ENCODE assay signal across 17 cellular contexts in the genomic region with DNA sequence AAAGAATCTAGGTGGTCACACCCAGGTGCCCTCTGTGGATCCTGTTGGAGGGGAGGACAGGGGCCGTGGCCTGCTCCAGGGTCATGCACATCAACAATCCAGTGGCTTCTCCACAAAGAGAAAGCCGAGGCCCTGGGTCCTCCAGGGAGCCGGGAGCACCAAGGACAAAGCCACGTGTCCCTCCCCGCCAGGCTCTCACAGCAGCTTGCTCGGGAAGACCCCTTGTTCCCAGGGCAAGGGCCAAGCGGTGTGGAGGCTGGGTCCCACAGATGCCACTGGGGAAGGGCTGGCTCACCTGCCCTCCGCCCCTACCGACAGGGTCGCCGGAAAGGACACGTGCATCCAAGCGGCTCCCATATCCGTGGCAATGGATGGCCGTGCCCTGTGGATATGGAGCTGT.
"Had no signal": no experiment of that assay in that cellular context is flagged by ENCODE, and none has a peak within 500 bp of the region (broad histone marks: within the 10 kb centered on the region; RNA-seq: fewer than 3 reads in every experiment).

No MANE protein-coding gene starts in this region.

- H3K9me3 ChIP-seq: left ventricle myocardium inferior, thyroid gland had no signal

- H3K27me3 ChIP-seq: thyroid gland had no signal

- DNase-seq: activated CD4-positive, alpha-beta T cell treated with anti-CD3 and anti-CD28 coated beads, Interleukin-2, amount 10 ng/mL, durations not matched to agents 7 days and 5 days; activated CD4-positive, CD25-positive, alpha-beta regulatory T cell treated with anti-CD3 and anti-CD28 coated beads, Interleukin-2, amount 50 U/mL, for 72 hours; activated CD8-positive, alpha-beta memory T cell treated with anti-CD3 and anti-CD28 coated beads, Interleukin-2, amount 10 ng/mL, durations not matched to agents 7 days and 5 days; activated CD8-positive, alpha-beta T cell treated with anti-CD3 and anti-CD28 coated beads for 36 hours; activated naive CD8-positive, alpha-beta T cell treated with anti-CD3 and anti-CD28 coated beads for 36 hours; activated T-cell treated with anti-CD3 and anti-CD28 coated beads for 4 hours; amygdala; effector CD4-positive, alpha-beta T cell; left ventricle myocardium inferior; midbrain; occipital lobe; stimulated activated CD4-positive, alpha-beta T cell treated with anti-CD3 and anti-CD28 coated beads, Interleukin-12 subunit alpha, Interleukin-12 subunit beta, amount 100 ng/mL, for 4 hours; stimulated activated CD4-positive, alpha-beta T cell treated with anti-CD3 and anti-CD28 coated beads, Interleukin-4, amount 100 ng/mL, for 4 hours; substantia nigra; T-cell; thyroid gland had no signal

- H3K27ac ChIP-seq: left ventricle myocardium inferior, thyroid gland, VCaP had no signal

- ATAC-seq: activated CD8-positive, alpha-beta memory T cell treated with anti-CD3 and anti-CD28 coated beads, Interleukin-2, amount 10 ng/mL, durations not matched to agents 7 days and 5 days; activated CD8-positive, alpha-beta T cell treated with anti-CD3 and anti-CD28 coated beads for 36 hours; T-cell had no signal

- H3K4me3 ChIP-seq: left ventricle myocardium inferior, thyroid gland had no signal

- H3K36me3 ChIP-seq: left ventricle myocardium inferior, thyroid gland had no signal
